14 cellular contexts compared by ENCODE assay signal in genomic region chr9:137023157-137023556, GRCh38. TPM values are rescaled to one million over a fixed set of nuclear protein-coding genes. Genes with fewer than 3 reads are reported as not detected.
DNase-seq lines count a peak whose midpoint lies in the region; ATAC-seq and TF ChIP-seq lines count a peak whose summit lies in the region.
"Had no signal": no experiment of that assay in that cellular context is flagged by ENCODE, and none has a peak within 500 bp of the region (broad histone marks: within the 10 kb centered on the region; RNA-seq: fewer than 3 reads in every experiment).

No MANE protein-coding gene starts in this region.

- ATAC-seq in stimulated activated naive B cell treated with anti-CD40 and anti-IgM and Interleukin-4, amounts not matched to agents 10 μg/mL and 1 μg/mL and 100 μg/mL, for 72 hours (replicated peaks), result no peak
- no peak for ATAC-seq in GM21529 (IDR thresholded peaks at IDR 0.05; ENCODE audit: unreplicated experiment)
- ATAC-seq: activated naive CD8-positive, alpha-beta T cell treated with anti-CD3 and anti-CD28 coated beads, Interleukin-2, amount 50 U/mL, for 24 hours; left lung had no signal

- peaks cover 0 to 2% of the 10 kb centered on the region in 2 donors for H3K9me3 Mint-ChIP-seq in stimulated activated naive B cell treated with anti-CD40 and anti-IgM and Interleukin-4, amounts not matched to agents 10 μg/mL and 1 μg/mL and 100 μg/mL, for 72 hours
- H3K9me3 Mint-ChIP-seq: activated CD4-positive, alpha-beta memory T cell treated with anti-CD3 and anti-CD28 coated beads, Interleukin-2, amount 10 ng/mL, durations not matched to agents 7 days and 5 days; activated naive CD8-positive, alpha-beta T cell treated with anti-CD3 and anti-CD28 coated beads, Interleukin-2, amount 50 U/mL, for 24 hours; activated T-helper 1 cell treated with anti-CD3 and anti-CD28 coated beads, Interleukin-12 subunit alpha, Interleukin-12 subunit beta, Interleukin-2, Interleukin-4 antibody, amounts not matched to agents 30 ng/mL and 10 ng/mL and 1 ng/mL, durations not matched to agents 14 hours and 24 hours and 36 hours; effector memory CD8-positive, alpha-beta T cell had no signal

- peaks cover 0 to 10% of the 10 kb centered on the region in 2 donors for H3K4me1 Mint-ChIP-seq in stimulated activated naive B cell treated with anti-CD40 and anti-IgM and Interleukin-4, amounts not matched to agents 10 μg/mL and 1 μg/mL and 100 μg/mL, for 72 hours

- H3K27me3 Mint-ChIP-seq in stimulated activated naive B cell treated with anti-CD40 and anti-IgM and Interleukin-4, amounts not matched to agents 10 μg/mL and 1 μg/mL and 100 μg/mL, for 72 hours, result no peaks in the 10 kb centered on the region
- H3K27me3 Mint-ChIP-seq: activated CD4-positive, alpha-beta memory T cell treated with anti-CD3 and anti-CD28 coated beads, Interleukin-2, amount 10 ng/mL, durations not matched to agents 7 days and 5 days; B cell; effector memory CD8-positive, alpha-beta T cell had no signal

- DNase-seq in dorsolateral prefrontal cortex (no peak), NCI-H2171 (lab: John Stamatoyannopoulos, UW) (no peak)
- no peak for DNase-seq in stimulated activated naive B cell treated with anti-CD40 and anti-IgM and Interleukin-4, amounts not matched to agents 10 μg/mL and 1 μg/mL and 100 μg/mL, for 72 hours
- DNase-seq: activated CD4-positive, alpha-beta memory T cell treated with anti-CD3 and anti-CD28 coated beads, Interleukin-2, amount 10 ng/mL, durations not matched to agents 7 days and 5 days; activated naive CD8-positive, alpha-beta T cell treated with anti-CD3 and anti-CD28 coated beads, Interleukin-2, amount 50 U/mL, for 24 hours; effector memory CD8-positive, alpha-beta T cell; left lung; NCI-H2081; NCI-H526; PC-3 had no signal

- no peak overlapping the region for H3K4me3 Mint-ChIP-seq in stimulated activated naive B cell treated with anti-CD40 and anti-IgM and Interleukin-4, amounts not matched to agents 10 μg/mL and 1 μg/mL and 100 μg/mL, for 72 hours
- H3K4me3 Mint-ChIP-seq: activated CD4-positive, alpha-beta memory T cell treated with anti-CD3 and anti-CD28 coated beads, Interleukin-2, amount 10 ng/mL, durations not matched to agents 7 days and 5 days; activated naive CD8-positive, alpha-beta T cell treated with anti-CD3 and anti-CD28 coated beads, Interleukin-2, amount 50 U/mL, for 24 hours; activated T-helper 1 cell treated with anti-CD3 and anti-CD28 coated beads, Interleukin-12 subunit alpha, Interleukin-12 subunit beta, Interleukin-2, Interleukin-4 antibody, amounts not matched to agents 30 ng/mL and 10 ng/mL and 1 ng/mL, durations not matched to agents 14 hours and 24 hours and 36 hours; B cell; effector memory CD8-positive, alpha-beta T cell had no signal

- peak overlapping the region in 32 of 59 donors; percentile 1 to 94 (median 84) for H3K4me3 ChIP-seq in dorsolateral prefrontal cortex
- H3K4me3 ChIP-seq: HAP-1, left lung had no signal

- H3K36me3 Mint-ChIP-seq in stimulated activated naive B cell treated with anti-CD40 and anti-IgM and Interleukin-4, amounts not matched to agents 10 μg/mL and 1 μg/mL and 100 μg/mL, for 72 hours, result peaks cover 0 to 4% of the 10 kb centered on the region in 2 donors

- no peak for TF ChIP-seq CTCF in dorsolateral prefrontal cortex (IDR thresholded peaks at IDR 0.05 in 54 of 56, conservative IDR thresholded peaks at IDR 0.05 in 2 of 56; ENCODE audit: low read depth in 1 of 56, partially characterized antibody in 56 of 56)

- intact Hi-C loops in dorsolateral prefrontal cortex (cut with DNase I), result no loop called here

- no peaks in the 10 kb centered on the region for H3K27me3 ChIP-seq in dorsolateral prefrontal cortex
- H3K27me3 ChIP-seq: left lung had no signal

- peak overlapping the region; percentile 82 to 100 (median 99) for H3K27ac ChIP-seq in dorsolateral prefrontal cortex
- H3K27ac ChIP-seq: left lung had no signal

- H3K27ac Mint-ChIP-seq in stimulated activated naive B cell treated with anti-CD40 and anti-IgM and Interleukin-4, amounts not matched to agents 10 μg/mL and 1 μg/mL and 100 μg/mL, for 72 hours, result peak overlapping the region; percentile 2
- H3K27ac Mint-ChIP-seq: activated CD4-positive, alpha-beta memory T cell treated with anti-CD3 and anti-CD28 coated beads, Interleukin-2, amount 10 ng/mL, durations not matched to agents 7 days and 5 days; activated naive CD8-positive, alpha-beta T cell treated with anti-CD3 and anti-CD28 coated beads, Interleukin-2, amount 50 U/mL, for 24 hours; activated T-helper 1 cell treated with anti-CD3 and anti-CD28 coated beads, Interleukin-12 subunit alpha, Interleukin-12 subunit beta, Interleukin-2, Interleukin-4 antibody, amounts not matched to agents 30 ng/mL and 10 ng/mL and 1 ng/mL, durations not matched to agents 14 hours and 24 hours and 36 hours; B cell; effector memory CD8-positive, alpha-beta T cell had no signal

RNA-seq across cellular contexts. Expression of gene ABCA2, which starts 4.9 kb away (rescaled TPM):
- total RNA-seq in dorsolateral prefrontal cortex, result 1,000 to 10,000 TPM in 22 of 120 experiments, 100 to 1,000 TPM in 98; 266 to 2,644 (median 606) TPM

RNA-seq across cellular contexts. Expression of gene FUT7, which starts 8.7 kb away (rescaled TPM):
- total RNA-seq in dorsolateral prefrontal cortex, result 1 to 10 TPM in 3 of 120 experiments, under 1 TPM in 54, not detected in 63; 0.14 to 1.7 (median 0.33) TPM
- total RNA-seq: PC-3 had no signal

RNA-seq across cellular contexts. Expression of gene NPDC1, which starts 22.8 kb away (rescaled TPM):
- total RNA-seq in dorsolateral prefrontal cortex, result 100 to 1,000 TPM; 142 to 297 (median 214) TPM

RNA-seq across cellular contexts. Expression of gene CLIC3, which starts 26.8 kb away (rescaled TPM):
- total RNA-seq in dorsolateral prefrontal cortex, result 1 to 10 TPM in 30 of 120 experiments, under 1 TPM in 28, not detected in 62; 0.47 to 3.2 (median 1.0) TPM
- total RNA-seq: activated T-helper 1 cell treated with anti-CD3 and anti-CD28 coated beads, Interleukin-12 subunit alpha, Interleukin-12 subunit beta, Interleukin-2, Interleukin-4 antibody, amounts not matched to agents 30 ng/mL and 10 ng/mL and 1 ng/mL, durations not matched to agents 14 hours and 24 hours and 36 hours had no signal

RNA-seq across cellular contexts. Expression of gene ENTPD2, which starts 30.7 kb away (rescaled TPM):
- 10 to 100 TPM in 105 of 120 experiments, 1 to 10 TPM in 15; 4.7 to 47.5 (median 15.7) TPM for total RNA-seq in dorsolateral prefrontal cortex
- total RNA-seq: activated T-helper 1 cell treated with anti-CD3 and anti-CD28 coated beads, Interleukin-12 subunit alpha, Interleukin-12 subunit beta, Interleukin-2, Interleukin-4 antibody, amounts not matched to agents 30 ng/mL and 10 ng/mL and 1 ng/mL, durations not matched to agents 14 hours and 24 hours and 36 hours; B cell had no signal
